In the genomic region with DNA sequence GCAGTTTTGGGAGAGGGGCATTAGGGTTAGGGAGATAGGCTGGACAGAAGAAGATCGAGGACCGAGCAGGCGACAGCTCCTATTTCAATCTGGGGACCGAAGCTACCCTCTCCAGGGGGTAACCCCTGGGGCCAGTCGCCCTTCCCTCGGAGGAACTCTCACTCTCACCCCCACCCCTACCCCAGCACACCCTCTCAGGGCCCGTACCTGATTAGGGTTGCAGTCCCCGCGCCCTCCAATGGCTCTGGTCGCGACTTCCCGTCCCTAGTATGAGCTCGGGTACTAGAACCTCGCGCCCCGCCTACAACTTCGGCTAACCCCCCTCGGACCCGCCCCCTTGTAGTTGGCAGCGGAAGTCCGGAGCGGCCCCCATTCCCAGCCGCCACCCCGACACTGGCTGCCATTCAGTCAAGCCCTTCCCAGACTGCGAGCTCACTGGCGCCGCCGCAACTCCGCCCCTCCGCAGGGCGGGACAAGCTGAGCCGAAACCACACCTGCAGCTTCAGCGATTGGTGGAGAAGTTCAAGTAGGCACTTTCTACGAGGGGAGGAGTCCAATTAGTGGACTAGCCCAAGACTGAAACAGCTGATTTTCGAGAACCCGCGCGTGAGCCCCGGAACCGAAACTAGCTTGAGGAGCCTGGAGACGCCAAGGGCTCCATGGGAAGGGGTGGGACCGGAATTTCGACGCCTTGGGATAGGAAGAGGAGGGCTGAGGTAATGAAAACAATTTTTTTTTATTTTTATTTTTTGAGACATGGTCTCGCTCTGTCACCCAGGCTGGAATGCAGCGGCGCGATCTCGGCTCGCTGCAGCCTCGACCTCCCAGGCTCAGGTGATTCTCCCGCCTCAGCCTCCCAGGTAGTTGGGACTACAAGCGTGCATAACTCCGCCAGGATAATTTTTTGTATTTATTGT, we compare ENCODE assay signal across 8 cellular contexts. TPM values are rescaled to one million over a fixed set of nuclear protein-coding genes. Genes with fewer than 3 reads are reported as not detected.
A peak's percentile ranks its signal among the peaks of the same experiment; 100 is the strongest.
DNase-seq lines count a peak whose midpoint lies in the region; ATAC-seq and TF ChIP-seq lines count a peak whose summit lies in the region.

TSS of gene STAT2 (minus strand) at position 257 of the 917 bp plus-strand sequence. CDS start 3,536 bp downstream, outside the sequence.

- H3K4me3 ChIP-seq in Jurkat, Clone E6-1 (ENCODE audit: low read length), result peak within 1 kb of the TSS; percentile 85
- H3K4me3 ChIP-seq in PC-9 (peak within 1 kb of the TSS; percentile 79), mucosa of descending colon (peak within 1 kb of the TSS; percentile 51)

- BruUV-seq in PC-9 (replicated peaks; lab: Mats Ljungman, UMichigan), result no TSS peak

- H4K20me1 ChIP-seq in PC-9 (ENCODE audit: insufficient read depth), result no peaks in the 10 kb centered on the region

- intact Hi-C loops in PC-9 (cut with micrococcal nuclease; ENCODE audit: unreplicated experiment), result loop anchor here (1.0 kb wide), 2 partner anchors 26 to 104 kb away; no protein-coding TSS in a partner anchor
- intact Hi-C loops in mucosa of descending colon (cut with DNase I, micrococcal nuclease), result no loop called here

- POLR2A ChIA-PET in PC-9 (lab: Charles Lee; ENCODE audit: unreplicated experiment), result interaction anchor here (0.5 to 1.2 kb wide), 22 partner anchors 9 to 365 kb away, joined by 3 to 24 read pairs (median 4); partner anchors contain the start of genes CNPY2, COQ10A, IL23A and PAN2

- ATAC-seq in GM21619 (IDR thresholded peaks at IDR 0.05; ENCODE audit: unreplicated experiment), result peak; percentile 94
- peak; percentile 98 for ATAC-seq in mucosa of descending colon

- H3K4me1 ChIP-seq in PC-9 (replicated peaks; ENCODE audit: insufficient read depth), result peaks cover 17% of the 10 kb centered on the region
- H3K4me1 ChIP-seq in mucosa of descending colon (ENCODE audit: low read depth), result peaks cover 10% of the 10 kb centered on the region

- H3K27ac ChIP-seq in PC-9, result peak within 1 kb of the TSS; percentile 85
- H3K27ac ChIP-seq in epithelial cell of prostate, result peak within 1 kb of the TSS; percentile 93

- H3K9me3 ChIP-seq in PC-9 (ENCODE audit: insufficient read depth, low read depth) (no peaks in the 10 kb centered on the region), mucosa of descending colon (no peaks in the 10 kb centered on the region)

- H3F3A ChIP-seq in PC-9 (ENCODE audit: insufficient read depth, low read depth), result peaks cover 4% of the 10 kb centered on the region; the same call in 1 of the 2 replicates

- TF ChIP-seq CTCF in PC-9 (conservative IDR thresholded peaks at IDR 0.05) (no peak), mucosa of descending colon (IDR thresholded peaks at IDR 0.05) (peak; percentile 20)

- peak within 1 kb of the TSS; percentile 90 for H3K4me2 ChIP-seq in PC-9

- H3K27me3 ChIP-seq in PC-9 (ENCODE audit: insufficient read depth, low read depth), result no peaks in the 10 kb centered on the region

- no peaks in the 10 kb centered on the region for H3K36me3 ChIP-seq in PC-9 (ENCODE audit: low read depth)
- no peaks in the 10 kb centered on the region for H3K36me3 ChIP-seq in mucosa of descending colon (ENCODE audit: low read depth)

- CTCF ChIA-PET in PC-9 (lab: Charles Lee), result interaction anchor here (0.6 to 1.0 kb wide), 10 partner anchors 44 to 752 kb away, joined by 3 to 6 read pairs (median 3); partner anchors contain the start of genes ANKRD52, CNPY2 and RNF41

- peaks cover 16% of the 10 kb centered on the region for H3K79me2 ChIP-seq in PC-9 (ENCODE audit: low read depth)

- H3K9me2 ChIP-seq in PC-9 (ENCODE audit: insufficient read depth), result no peaks in the 10 kb centered on the region

- DNase-seq in DMS153 (lab: John Stamatoyannopoulos, UW) (peak; percentile 98), PC-9 (peak; percentile 99), epithelial cell of prostate (ENCODE audit: low read depth, low spot score) (peak; percentile 99), mucosa of descending colon (peak; percentile 99 to 100 (median 99))
- peak; percentile 100 for DNase-seq in Jurkat, Clone E6-1 (ENCODE audit: low read depth, low spot score)
- DNase-seq in activated T-cell treated with anti-CD3 and anti-CD28 coated beads, Interleukin-2, amount 50 U/mL, for 1 hour, result peak; percentile 99
- peak; percentile 99 for DNase-seq in stimulated activated CD8-positive, alpha-beta memory T cell treated with anti-CD3 and anti-CD28 coated beads, Interleukin-4, amount 100 ng/mL, for 24 hours (ENCODE audit: low read depth)

- peak within 1 kb of the TSS; percentile 89 for H2AFZ ChIP-seq in PC-9

RNA-seq across cellular contexts. Expression of gene STAT2, which starts in this region (rescaled TPM):
- polyA plus RNA-seq in Jurkat, Clone E6-1 (2012; ENCODE audit: insufficient read depth, insufficient read length), result 30.6 TPM
- total RNA-seq in PC-9 (2021) (76.6 and 80.8 TPM in 2 replicates), mucosa of descending colon (100 to 1,000 TPM in 1 of 3 donors, 10 to 100 TPM in 2; 82.9 to 112 (median 95.7) TPM)

Comparison
In these comparisons a context has a peak if more than half of its experiments do, and no peak if none do; other contexts are left out.
1. Peak in every context shown above with its lines: DNase-seq, ATAC-seq, H3K4me3 ChIP-seq and H3K27ac ChIP-seq.